In the genomic region with DNA sequence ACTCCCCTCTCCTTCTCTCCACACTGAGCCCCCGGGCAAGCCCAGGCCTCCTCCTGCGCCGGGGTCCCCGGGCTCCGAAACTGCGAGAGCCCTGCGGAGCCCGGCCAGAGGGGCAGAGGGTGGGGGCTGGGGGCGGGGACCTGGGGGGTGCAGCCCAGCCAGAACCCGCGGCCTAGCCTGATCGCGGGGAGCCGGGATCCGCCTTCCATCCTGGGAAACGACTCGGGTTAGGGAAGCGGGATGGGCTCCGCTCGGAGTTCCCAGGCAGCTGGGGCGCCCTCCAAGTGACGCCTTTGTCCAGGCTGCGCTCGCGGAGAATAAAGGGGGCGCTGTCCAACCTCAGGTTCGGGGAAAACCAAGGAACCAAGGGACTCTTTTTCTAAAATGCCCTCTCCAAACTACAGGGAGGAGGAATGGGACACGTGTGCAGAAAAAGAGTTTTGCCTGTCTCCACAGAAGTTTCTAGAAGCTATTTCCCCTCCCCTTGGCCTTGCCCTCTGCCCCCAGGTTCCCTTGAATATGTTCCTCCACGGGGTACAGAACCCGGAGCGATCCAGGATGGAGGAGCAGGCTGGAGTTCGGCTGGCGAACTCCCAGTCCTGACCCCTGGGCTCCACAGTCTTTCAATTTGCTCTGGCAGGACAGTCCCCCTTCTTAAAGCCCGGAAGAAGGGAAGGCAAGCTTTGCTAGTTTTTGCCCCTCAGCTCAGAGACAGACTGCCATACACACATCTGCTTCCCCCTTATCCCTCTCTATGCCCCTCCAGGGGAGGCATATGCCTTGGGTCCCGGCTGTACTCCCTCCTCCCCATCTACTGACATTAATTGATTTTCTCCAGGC, we compare ENCODE assay signal across 14 cellular contexts. TPM values are rescaled to one million over a fixed set of nuclear protein-coding genes. Genes with fewer than 3 reads are reported as not detected.
A peak's percentile ranks its signal among the peaks of the same experiment; 100 is the strongest.
DNase-seq lines count a peak whose midpoint lies in the region; ATAC-seq, FAIRE-seq and TF ChIP-seq lines count a peak whose summit lies in the region.
"Had no signal": no experiment of that assay in that cellular context is flagged by ENCODE, and none has a peak within 500 bp of the region (broad histone marks: within the 10 kb centered on the region; RNA-seq: fewer than 3 reads in every experiment).

No MANE protein-coding gene starts in this region.

- H3K36me3 Mint-ChIP-seq in activated naive CD8-positive, alpha-beta T cell: peaks cover 2% of the 10 kb centered on the region
- no peaks in the 10 kb centered on the region for H3K36me3 Mint-ChIP-seq in activated naive CD8-positive, alpha-beta T cell treated with anti-CD3 and anti-CD28 coated beads, Interleukin-2, amount 50 U/mL, for 24 hours (ENCODE audit: low read depth)

- in situ Hi-C loops in HepG2 (cut with HindIII; ENCODE audit: extremely low pct_ligation_motif_present, low pct_unique_long_range_greater_than_20kb): no loop called here

- peak overlapping the region; percentile 21 for H3K4me3 Mint-ChIP-seq in activated naive CD8-positive, alpha-beta T cell
- no peak overlapping the region for H3K4me3 Mint-ChIP-seq in activated naive CD8-positive, alpha-beta T cell treated with anti-CD3 and anti-CD28 coated beads, Interleukin-2, amount 50 U/mL, for 24 hours
- H3K4me3 Mint-ChIP-seq: activated T-cell treated with anti-CD3 and anti-CD28 coated beads, Interleukin-2, amount 50 U/mL, for 24 hours had no signal

- H3K27ac Mint-ChIP-seq in activated naive CD8-positive, alpha-beta T cell: no peak overlapping the region
- H3K27ac Mint-ChIP-seq in activated naive CD8-positive, alpha-beta T cell treated with anti-CD3 and anti-CD28 coated beads, Interleukin-2, amount 50 U/mL, for 24 hours: no peak overlapping the region
- H3K27ac Mint-ChIP-seq: activated T-cell treated with anti-CD3 and anti-CD28 coated beads, Interleukin-2, amount 50 U/mL, for 24 hours had no signal

- 14% methylated on average over 35 of the region's 35 CpGs for WGBS in HepG2 (ENCODE audit: low lambda C conversion rate)

- H3K4me3 ChIP-seq in OCI-LY3 (ENCODE audit: low read length): peak overlapping the region; percentile 72
- H3K4me3 ChIP-seq in HepG2 (replicated peaks in 1 of 3; ENCODE audit: insufficient read depth in 1 of 3, low read depth in 2 of 3, low read length in 3 of 3): no peak overlapping the region
- H3K4me3 ChIP-seq: GM12878 had no signal

- H2AFZ ChIP-seq in OCI-LY3 (ENCODE audit: low read depth, low read length) (peak overlapping the region; percentile 68; the same call in 1 of the 2 replicates), HepG2 (ENCODE audit: low read length) (no peak overlapping the region)

- H4K20me1 ChIP-seq in OCI-LY3 (ENCODE audit: insufficient read depth, low read length) (no peaks in the 10 kb centered on the region), HepG2 (ENCODE audit: insufficient read depth, low read length) (peaks cover 4% of the 10 kb centered on the region; the same call in 1 of the 2 replicates)

- H3K9me3 Mint-ChIP-seq in activated naive CD8-positive, alpha-beta T cell (ENCODE audit: low read depth): peaks cover 4% of the 10 kb centered on the region
- H3K9me3 Mint-ChIP-seq in activated naive CD8-positive, alpha-beta T cell treated with anti-CD3 and anti-CD28 coated beads, Interleukin-2, amount 50 U/mL, for 24 hours: peaks cover 17% of the 10 kb centered on the region

- H3K79me2 ChIP-seq in OCI-LY3 (ENCODE audit: low read length): no peaks in the 10 kb centered on the region
- H3K79me2 ChIP-seq in HepG2 (ENCODE audit: insufficient read depth, low read length): no peaks in the 10 kb centered on the region

- CTCF ChIA-PET in HepG2 (lab: Yijun Ruan, JAX; ENCODE audit: low intra/inter-chr PET ratio, low total read pairs): no interaction called here

- peaks cover 22% of the 10 kb centered on the region for H3K4me1 Mint-ChIP-seq in activated naive CD8-positive, alpha-beta T cell (ENCODE audit: low read depth)
- peaks cover 23% of the 10 kb centered on the region for H3K4me1 Mint-ChIP-seq in activated naive CD8-positive, alpha-beta T cell treated with anti-CD3 and anti-CD28 coated beads, Interleukin-2, amount 50 U/mL, for 24 hours

- H3K27ac ChIP-seq in OCI-LY3 (ENCODE audit: low read length) (peak overlapping the region; percentile 50), HepG2 (ENCODE audit: extremely low read length, insufficient read depth, low read length) (no peak overlapping the region)
- H3K27ac ChIP-seq: transverse colon had no signal

- TF ChIP-seq EP300 in HepG2 (IDR thresholded peaks at IDR 0.05; ENCODE audit: low read depth in 2 of 2, low read length in 2 of 2) (no peak), HepG2 (CRISPR knock-in tag; IDR thresholded peaks at IDR 0.05; ENCODE audit: borderline replicate concordance) (no peak)

- H3K27me3 Mint-ChIP-seq in activated naive CD8-positive, alpha-beta T cell: peaks cover 71% of the 10 kb centered on the region
- H3K27me3 Mint-ChIP-seq in activated naive CD8-positive, alpha-beta T cell treated with anti-CD3 and anti-CD28 coated beads, Interleukin-2, amount 50 U/mL, for 24 hours: peaks cover 84% of the 10 kb centered on the region

- no peaks in the 10 kb centered on the region for H3K27me3 ChIP-seq in OCI-LY3 (ENCODE audit: low read depth, low read length)
- peaks cover 27 to 84% of the 10 kb centered on the region in 2 experiments for H3K27me3 ChIP-seq in HepG2 (ENCODE audit: control insufficient read depth in 1 of 2, insufficient read depth in 2 of 2, low read length in 2 of 2)

- H3K4me2 ChIP-seq in OCI-LY3 (ENCODE audit: low read length): peak overlapping the region; percentile 85
- H3K4me2 ChIP-seq in HepG2 (ENCODE audit: low read depth, low read length): no peak overlapping the region

- TF ChIP-seq RAD21 in HepG2 (CRISPR knock-in tag; IDR thresholded peaks at IDR 0.05): no peak

- intact Hi-C loops in HepG2 (cut with micrococcal nuclease; ENCODE audit: unreplicated experiment): no loop called here

- H3K9me3 ChIP-seq in OCI-LY3 (ENCODE audit: insufficient read depth, low read length) (no peaks in the 10 kb centered on the region), HepG2 (ENCODE audit: low read length) (no peaks in the 10 kb centered on the region)
- H3K9me3 ChIP-seq: transverse colon had no signal

- TF ChIP-seq CTCF in OCI-LY3 (IDR thresholded peaks at IDR 0.05; ENCODE audit: low read depth, low read length) (0 out of 2 replicates have a peak, but pooled peaks have one; percentile 4), HepG2 (CRISPR knock-in tag; IDR thresholded peaks at IDR 0.05) (no peak)

- no peak for TF ChIP-seq POLR2A in HepG2 (IDR thresholded peaks at IDR 0.05; ENCODE audit: insufficient read depth in 1 of 2, low read depth in 2 of 2, low read length in 2 of 2)

- H3K4me1 ChIP-seq in OCI-LY3 (ENCODE audit: low read length) (peaks cover 15% of the 10 kb centered on the region), HepG2 (ENCODE audit: insufficient read depth, low read length) (no peaks in the 10 kb centered on the region)

- POLR2A ChIA-PET in HepG2 (lab: Yijun Ruan, JAX): no interaction called here

- ATAC-seq in activated naive CD8-positive, alpha-beta T cell treated with anti-CD3 and anti-CD28 coated beads, Interleukin-2, amount 50 U/mL, for 24 hours: no peak
- ATAC-seq in HepG2: peak; percentile 26
- ATAC-seq in HG02610 (IDR thresholded peaks at IDR 0.05; ENCODE audit: unreplicated experiment): no peak

- no peaks in the 10 kb centered on the region for H3K36me3 ChIP-seq in OCI-LY3 (replicated peaks; ENCODE audit: low read depth, low read length)
- H3K36me3 ChIP-seq in HepG2 (replicated peaks in 1 of 2; ENCODE audit: control insufficient read depth in 1 of 2, insufficient read depth in 2 of 2, low read length in 2 of 2): no peaks in the 10 kb centered on the region
- H3K36me3 ChIP-seq: transverse colon had no signal

- no peak for FAIRE-seq in HepG2 (lab: Jason Lieb, UNC)
- FAIRE-seq: D721Med, GM12878 had no signal

- H3K9ac ChIP-seq in OCI-LY3 (ENCODE audit: low read length) (peak overlapping the region; percentile 75), HepG2 (ENCODE audit: insufficient read depth, low read depth, low read length) (no peak overlapping the region)

- no peak for DNase-seq in activated naive CD8-positive, alpha-beta T cell treated with anti-CD3 and anti-CD28 coated beads, Interleukin-2, amount 50 U/mL, for 24 hours
- DNase-seq in HepG2 (ENCODE audit: low spot score) (no peak), 8988T (no peak), T-helper 9 cell (no peak)
- DNase-seq in stimulated activated CD4-positive, alpha-beta T cell treated with anti-CD3 and anti-CD28 coated beads, Interleukin-2, amount 100 ng/mL, for 24 hours: no peak
- DNase-seq: activated T-cell treated with anti-CD3 and anti-CD28 coated beads, Interleukin-2, amount 50 U/mL, for 24 hours; NCI-H1436 treated with DMSO at 0.1 percent for 48 hours; OCI-M1; transverse colon had no signal

- BruUV-seq in HepG2 (replicated peaks; lab: Mats Ljungman, UMichigan): no TSS peak

TF ChIP-seq in HepG2, 621 proteins besides CTCF, POLR2A, EP300 and RAD21 (continues in another document):
- no peak for TF ChIP-seq SSRP1 (CRISPR knock-in tag; IDR thresholded peaks at IDR 0.05)

RNA-seq across cellular contexts. Expression of a gene that starts 13.9 kb away (rescaled TPM):
- total RNA-seq in HepG2 (2016; rRNA removed; fragmentation: Illumina TruSeq; extraction: Trizol): not detected in 2 replicates
- not detected in 2 replicates for total RNA-seq in HepG2 (2016; cell fraction: cytosol; rRNA removed; fragmentation: Illumina TruSeq; extraction: Trizol; ENCODE audit: low read depth)
- total RNA-seq in HepG2 (2016; cell fraction: insoluble cytoplasmic fraction; rRNA removed; fragmentation: Illumina TruSeq; extraction: Trizol): not detected in 2 replicates
- not detected in 2 replicates for total RNA-seq in HepG2 (2016; cell fraction: membrane; rRNA removed; fragmentation: Illumina TruSeq; extraction: Trizol)
- not detected in 2 replicates for total RNA-seq in HepG2 (2016; cell fraction: nucleus; rRNA removed; fragmentation: Illumina TruSeq; extraction: Trizol)
- not detected in 2 replicates for polyA plus RNA-seq in HepG2 (2011; rRNA removed)
- polyA plus RNA-seq in HepG2 (2011; cell fraction: cytosol; rRNA removed): not detected in 2 replicates
- polyA plus RNA-seq in HepG2 (2011; cell fraction: nucleus; rRNA removed): not detected in 2 replicates
- not detected in 2 replicates for polyA plus RNA-seq in HepG2 (2012)
- not detected in 2 replicates for polyA plus RNA-seq in HepG2 (2016; cell fraction: cytosol; fragmentation: Illumina TruSeq; extraction: Trizol; ENCODE audit: low read depth)
- not detected in 2 replicates for polyA plus RNA-seq in HepG2 (2016; cell fraction: insoluble cytoplasmic fraction; fragmentation: Illumina TruSeq; extraction: Trizol; ENCODE audit: low read depth)
- polyA plus RNA-seq in HepG2 (2016; cell fraction: membrane; fragmentation: Illumina TruSeq; extraction: Trizol; ENCODE audit: low read depth): not detected in 2 replicates
- polyA plus RNA-seq in HepG2 (2016; cell fraction: nucleus; fragmentation: Illumina TruSeq; extraction: Trizol; ENCODE audit: insufficient read depth, low read depth): not detected in 2 replicates
- polyA minus RNA-seq in HepG2 (2011; rRNA and poly(A)+ RNA removed; ENCODE audit: low replicate concordance): not detected in 2 replicates
- polyA minus RNA-seq in HepG2 (2011; cell fraction: cytosol; rRNA and poly(A)+ RNA removed): not detected in 2 replicates
- not detected in 2 replicates for polyA minus RNA-seq in HepG2 (2011; cell fraction: nucleus; rRNA and poly(A)+ RNA removed)
- total RNA-seq: GM12878, transverse colon had no signal
